In the genomic region with DNA sequence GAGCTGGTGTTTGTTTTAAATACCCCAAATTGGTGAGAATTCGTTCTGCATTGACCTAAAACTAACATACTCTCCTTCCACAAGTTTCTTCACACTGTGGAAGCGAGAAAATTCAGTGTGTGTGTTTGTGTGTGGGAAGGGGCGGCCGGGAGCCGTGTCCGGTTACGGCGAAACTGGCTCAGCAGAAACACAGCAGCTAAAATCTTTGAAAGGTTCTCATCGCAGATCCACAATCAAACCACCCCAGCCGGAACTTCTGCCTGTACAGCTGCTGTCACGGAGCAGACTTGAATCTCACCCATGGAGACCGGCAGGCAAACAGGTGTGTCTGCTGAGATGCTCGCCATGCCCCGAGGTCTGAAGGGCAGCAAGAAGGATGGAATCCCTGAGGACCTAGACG, we compare ENCODE assay signal across 4 cellular contexts. TPM values are rescaled to one million over a fixed set of nuclear protein-coding genes. Genes with fewer than 3 reads are reported as not detected.
"Had no signal": no experiment of that assay in that cellular context is flagged by ENCODE, and none has a peak within 500 bp of the region (broad histone marks: within the 10 kb centered on the region; RNA-seq: fewer than 3 reads in every experiment).

TSS of gene TAF11L3 (plus strand) at position 301 of the 400 bp plus-strand sequence.

RNA-seq across cellular contexts. Expression of gene TAF11L3, which starts in this region (rescaled TPM):
- polyA plus RNA-seq: adipose tissue, adrenal gland, aorta, cardiac muscle cell had no signal
